In the genomic region with DNA sequence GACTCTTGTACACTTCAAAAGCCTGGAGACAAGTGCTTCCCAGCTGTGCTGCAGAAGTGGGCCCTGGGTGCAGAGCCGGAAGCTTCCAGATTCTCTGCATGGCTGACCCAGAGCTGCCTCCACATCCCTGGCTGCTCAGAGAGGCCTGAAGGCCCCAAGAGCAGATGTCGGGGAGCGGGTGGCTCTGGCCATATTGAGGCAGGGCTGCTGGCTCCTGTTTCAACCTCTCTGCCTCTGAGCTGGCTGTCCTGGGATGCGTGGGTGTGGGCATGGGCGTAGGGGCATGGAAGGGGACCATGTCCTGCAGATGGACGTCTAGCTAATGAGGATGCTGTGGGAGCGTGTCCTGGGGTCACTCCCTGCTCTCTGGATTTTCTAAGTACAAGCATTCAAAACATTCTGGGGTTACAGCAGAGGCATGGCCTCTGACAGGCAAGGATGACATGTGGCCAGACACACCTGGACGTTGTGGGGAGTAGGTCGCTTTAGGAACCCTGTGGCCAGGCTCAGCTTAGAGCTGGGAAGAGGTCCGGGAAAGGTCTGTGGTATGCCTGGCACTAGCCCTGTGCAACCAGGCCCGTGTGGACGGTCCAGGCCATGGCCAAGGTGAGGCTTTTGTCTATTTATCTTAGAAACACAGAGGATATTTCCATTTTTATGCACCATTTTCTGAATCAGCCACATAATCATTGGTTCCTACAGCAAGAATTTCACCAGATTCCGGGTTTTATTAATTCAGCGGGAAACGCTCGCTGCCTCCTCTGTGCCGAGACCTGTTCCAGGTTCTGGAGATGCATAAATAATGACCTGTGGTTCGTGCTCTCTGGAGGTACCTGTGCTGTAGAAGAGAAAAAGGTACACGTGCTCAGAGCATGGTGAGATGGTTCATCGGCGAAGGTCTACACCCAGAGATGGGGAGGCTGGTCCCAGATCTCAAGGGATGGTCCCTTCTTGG, we compare ENCODE assay signal across 15 cellular contexts.
DNase-seq lines count a peak whose midpoint lies in the region; ATAC-seq, FAIRE-seq and TF ChIP-seq lines count a peak whose summit lies in the region.
"Had no signal": no experiment of that assay in that cellular context is flagged by ENCODE, and none has a peak within 500 bp of the region (broad histone marks: within the 10 kb centered on the region; RNA-seq: fewer than 3 reads in every experiment).

No MANE protein-coding gene starts in this region.

- TF ChIP-seq POLR2A in right lobe of liver (IDR thresholded peaks at IDR 0.05), result no peak
- no peak for TF ChIP-seq POLR2A in HepG2 (IDR thresholded peaks at IDR 0.05; ENCODE audit: insufficient read depth in 1 of 2, low read depth in 2 of 2, low read length in 2 of 2)

- H3K4me3 ChIP-seq in right lobe of liver (no peak overlapping the region), HepG2 (replicated peaks in 1 of 3; ENCODE audit: insufficient read depth in 1 of 3, low read depth in 2 of 3, low read length in 3 of 3) (no peak overlapping the region), OCI-LY7 (ENCODE audit: low read depth, low read length, poor library complexity, severe bottlenecking) (no peak overlapping the region)
- H3K4me3 ChIP-seq: GM23248 had no signal

- CTCF ChIA-PET in HepG2 (lab: Yijun Ruan, JAX; ENCODE audit: low intra/inter-chr PET ratio, low total read pairs) (no interaction called here), OCI-LY7 (lab: Charles Lee; ENCODE audit: unreplicated experiment) (no interaction called here)

- H3K27me3 ChIP-seq in right lobe of liver (no peaks in the 10 kb centered on the region), HepG2 (ENCODE audit: control insufficient read depth in 1 of 2, insufficient read depth in 2 of 2, low read length in 2 of 2) (no peaks in the 10 kb centered on the region; a peak in 2 of 5 replicates)

- H4K20me1 ChIP-seq in HepG2 (ENCODE audit: insufficient read depth, low read length), result no peaks in the 10 kb centered on the region
- H4K20me1 ChIP-seq in OCI-LY7 (ENCODE audit: insufficient read depth, low read length), result no peaks in the 10 kb centered on the region

- BruUV-seq in HepG2 (replicated peaks; lab: Mats Ljungman, UMichigan), result no TSS peak
- no TSS peak for BruUV-seq in OCI-LY7 (replicated peaks; lab: Mats Ljungman, UMichigan)

- no peaks in the 10 kb centered on the region for H3K79me2 ChIP-seq in HepG2 (ENCODE audit: insufficient read depth, low read length)
- no peaks in the 10 kb centered on the region for H3K79me2 ChIP-seq in OCI-LY7 (ENCODE audit: insufficient read depth, low read depth, low read length)

- H3K9me3 ChIP-seq in right lobe of liver, result no peaks in the 10 kb centered on the region
- no peaks in the 10 kb centered on the region for H3K9me3 ChIP-seq in HepG2 (ENCODE audit: low read length)
- no peaks in the 10 kb centered on the region for H3K9me3 ChIP-seq in OCI-LY7 (ENCODE audit: low read length)
- H3K9me3 ChIP-seq: Caco-2 had no signal

- POLR2A ChIA-PET in HepG2 (lab: Yijun Ruan, JAX), result no interaction called here
- POLR2A ChIA-PET in OCI-LY7 (lab: Charles Lee), result no interaction called here

- no peak overlapping the region for H3K27ac ChIP-seq in right lobe of liver
- H3K27ac ChIP-seq in HepG2 (ENCODE audit: extremely low read length, insufficient read depth, low read length), result no peak overlapping the region
- no peak overlapping the region for H3K27ac ChIP-seq in OCI-LY7 (ENCODE audit: low read depth, low read length, poor library complexity, severe bottlenecking)
- H3K27ac ChIP-seq: 22Rv1, GM23248 had no signal

- no peak for ATAC-seq in right lobe of liver
- no peak for ATAC-seq in HepG2
- ATAC-seq in GM19023 (IDR thresholded peaks at IDR 0.05; ENCODE audit: unreplicated experiment), result no peak

- H3K36me3 ChIP-seq in right lobe of liver (no peaks in the 10 kb centered on the region), HepG2 (replicated peaks in 1 of 2; ENCODE audit: control insufficient read depth in 1 of 2, insufficient read depth in 2 of 2, low read length in 2 of 2) (no peaks in the 10 kb centered on the region), OCI-LY7 (ENCODE audit: insufficient read depth, low read length) (no peaks in the 10 kb centered on the region)

- no peak overlapping the region for H3K9ac ChIP-seq in HepG2 (ENCODE audit: insufficient read depth, low read depth, low read length)
- H3K9ac ChIP-seq: GM23248 had no signal

- no peak for FAIRE-seq in HepG2 (lab: Jason Lieb, UNC)
- FAIRE-seq: H54 had no signal

- no peak overlapping the region for H3K4me2 ChIP-seq in HepG2 (ENCODE audit: low read depth, low read length)
- no peak overlapping the region for H3K4me2 ChIP-seq in OCI-LY7 (ENCODE audit: low read length)

- intact Hi-C loops in right lobe of liver (cut with DNase I), result no loop called here
- intact Hi-C loops in HepG2 (cut with micrococcal nuclease; ENCODE audit: unreplicated experiment), result no loop called here
- intact Hi-C loops in posterior vena cava (cut with DNase I), result no loop called here
- intact Hi-C loops in OCI-LY7 (cut with micrococcal nuclease; ENCODE audit: unreplicated experiment), result no loop called here

- peak; percentile 38 for DNase-seq in activated CD8-positive, alpha-beta memory T cell treated with anti-CD3 and anti-CD28 coated beads for 24 hours
- no peak for DNase-seq in activated CD8-positive, alpha-beta memory T cell treated with anti-CD3 and anti-CD28 coated beads, Interleukin-2, amount 50 U/mL, for 4 hours
- DNase-seq in right lobe of liver (peak in 2 of 3 donors; percentile 23 to 31), HepG2 (ENCODE audit: low spot score) (no peak), posterior vena cava (ENCODE audit: low spot score) (peak; percentile 59), OCI-LY7 (ENCODE audit: low spot score) (no peak), dedifferentiated amniotic fluid mesenchymal stem cell (ENCODE audit: extremely low spot score) (no peak)
- DNase-seq: Caco-2; CD8-positive, alpha-beta memory T cell; DND-41; GF-D8; GM23248 had no signal

- H2AFZ ChIP-seq in HepG2 (ENCODE audit: low read length), result no peak overlapping the region
- no peak overlapping the region for H2AFZ ChIP-seq in OCI-LY7 (ENCODE audit: low read length)
- H2AFZ ChIP-seq: GM23248 had no signal

- TF ChIP-seq EP300 in HepG2 (IDR thresholded peaks at IDR 0.05; ENCODE audit: low read depth in 2 of 2, low read length in 2 of 2), result no peak
- TF ChIP-seq EP300 in HepG2 (CRISPR knock-in tag; IDR thresholded peaks at IDR 0.05; ENCODE audit: borderline replicate concordance), result no peak

- 71% methylated on average over 14 of the region's 21 CpGs for WGBS in right lobe of liver (ENCODE audit: insufficient coverage, low coverage, low lambda C conversion rate, missing lambda C conversion rate)
- WGBS in HepG2 (ENCODE audit: low lambda C conversion rate), result 5% methylated on average over 20 of the region's 21 CpGs

- TF ChIP-seq RAD21 in HepG2 (CRISPR knock-in tag; IDR thresholded peaks at IDR 0.05), result no peak

- no peaks in the 10 kb centered on the region for H3K4me1 ChIP-seq in right lobe of liver
- no peaks in the 10 kb centered on the region for H3K4me1 ChIP-seq in HepG2 (ENCODE audit: insufficient read depth, low read length)
- no peaks in the 10 kb centered on the region for H3K4me1 ChIP-seq in OCI-LY7 (ENCODE audit: insufficient read depth, low read length, poor library complexity, severe bottlenecking)
- H3K4me1 ChIP-seq: Caco-2 had no signal

- TF ChIP-seq CTCF in right lobe of liver (IDR thresholded peaks at IDR 0.05), result no peak
- TF ChIP-seq CTCF in HepG2 (CRISPR knock-in tag; IDR thresholded peaks at IDR 0.05), result no peak
- TF ChIP-seq CTCF in OCI-LY7 (conservative IDR thresholded peaks at IDR 0.05; ENCODE audit: low read length), result no peak

- in situ Hi-C loops in HepG2 (cut with HindIII; ENCODE audit: extremely low pct_ligation_motif_present, low pct_unique_long_range_greater_than_20kb), result no loop called here

- H3K9me2 ChIP-seq in OCI-LY7 (ENCODE audit: insufficient read depth, low read length), result no peaks in the 10 kb centered on the region

TF ChIP-seq in HepG2, 621 proteins besides CTCF, POLR2A, EP300 and RAD21:
- TF ChIP-seq RFX3 (CRISPR knock-in tag; IDR thresholded peaks at IDR 0.05) (no peak), GATAD2A (CRISPR knock-in tag; IDR thresholded peaks at IDR 0.05) (no peak)
- TF ChIP-seq, protein P1, sequence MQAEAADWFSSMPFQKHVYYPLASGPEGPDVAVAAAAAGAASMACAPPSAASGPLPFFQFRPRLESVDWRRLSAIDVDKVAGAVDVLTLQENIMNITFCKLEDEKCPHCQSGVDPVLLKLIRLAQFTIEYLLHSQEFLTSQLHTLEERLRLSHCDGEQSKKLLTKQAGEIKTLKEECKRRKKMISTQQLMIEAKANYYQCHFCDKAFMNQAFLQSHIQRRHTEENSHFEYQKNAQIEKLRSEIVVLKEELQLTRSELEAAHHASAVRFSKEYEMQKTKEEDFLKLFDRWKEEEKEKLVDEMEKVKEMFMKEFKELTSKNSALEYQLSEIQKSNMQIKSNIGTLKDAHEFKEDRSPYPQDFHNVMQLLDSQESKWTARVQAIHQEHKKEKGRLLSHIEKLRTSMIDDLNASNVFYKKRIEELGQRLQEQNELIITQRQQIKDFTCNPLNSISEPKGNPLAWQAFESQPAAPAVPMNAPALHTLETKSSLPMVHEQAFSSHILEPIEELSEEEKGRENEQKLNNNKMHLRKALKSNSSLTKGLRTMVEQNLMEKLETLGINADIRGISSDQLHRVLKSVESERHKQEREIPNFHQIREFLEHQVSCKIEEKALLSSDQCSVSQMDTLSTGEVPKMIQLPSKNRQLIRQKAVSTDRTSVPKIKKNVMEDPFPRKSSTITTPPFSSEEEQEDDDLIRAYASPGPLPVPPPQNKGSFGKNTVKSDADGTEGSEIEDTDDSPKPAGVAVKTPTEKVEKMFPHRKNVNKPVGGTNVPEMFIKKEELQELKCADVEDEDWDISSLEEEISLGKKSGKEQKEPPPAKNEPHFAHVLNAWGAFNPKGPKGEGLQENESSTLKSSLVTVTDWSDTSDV (CRISPR knock-in tag; IDR thresholded peaks at IDR 0.05), result no peak

Comparison
In these comparisons a context has a peak if more than half of its experiments do, and no peak if none do; other contexts are left out.
1. DNase-seq: peak in activated CD8-positive, alpha-beta memory T cell treated with anti-CD3 and anti-CD28 coated beads for 24 hours (single experiment), right lobe of liver (2 of 3) and posterior vena cava (single experiment); none in activated CD8-positive, alpha-beta memory T cell treated with anti-CD3 and anti-CD28 coated beads, Interleukin-2, amount 50 U/mL, for 4 hours (single experiment), HepG2 (single experiment), OCI-LY7 (single experiment) and dedifferentiated amniotic fluid mesenchymal stem cell (single experiment).